In genomic region chr1:159161001-159161718, GRCh38 we compare ENCODE assay signal across 8 cellular contexts. TPM values are rescaled to one million over a fixed set of nuclear protein-coding genes. Genes with fewer than 3 reads are reported as not detected.
DNase-seq lines count a peak whose midpoint lies in the region; ATAC-seq lines count a peak whose summit lies in the region.

No MANE protein-coding gene starts in this region.

- no peak overlapping the region for H2AK5ac ChIP-seq in mesendoderm (ENCODE audit: low read length)

- H4K8ac ChIP-seq in mesendoderm (ENCODE audit: low read depth, low read length), result no peak overlapping the region

- H2BK15ac ChIP-seq in mesendoderm (replicated peaks; ENCODE audit: low read depth), result no peak overlapping the region

- no CpG with 5 or more reads among the region's 4 CpGs for WGBS in mesendoderm (ENCODE audit: extremely low coverage, insufficient coverage, low lambda C conversion rate)

- no peaks in the 10 kb centered on the region for H3K36me3 ChIP-seq in mesendoderm (ENCODE audit: control insufficient read depth, insufficient read depth, low read length)

- no peak overlapping the region for H3K56ac ChIP-seq in mesendoderm (ENCODE audit: low read length)

- DNase-seq in COLO668 (lab: John Stamatoyannopoulos, UW; ENCODE audit: unreplicated experiment) (peak; percentile 41), NCI-H748 (lab: John Stamatoyannopoulos, UW; ENCODE audit: unreplicated experiment) (peak; percentile 38), mesendoderm (peak; percentile 76)
- peak; percentile 39 to 54 for DNase-seq in activated CD4-positive, alpha-beta T cell treated with anti-CD3 and anti-CD28 coated beads, Interleukin-2, amount 50 U/mL, for 4 hours
- peak; percentile 37 for DNase-seq in effector CD4-positive, alpha-beta T cell
- peak; percentile 25 to 34 for DNase-seq in stimulated activated CD8-positive, alpha-beta memory T cell treated with anti-CD3 and anti-CD28 coated beads, Interleukin-15, amount 100 ng/mL, for 48 hours (ENCODE audit: low read depth in 2 of 2)

- no peak overlapping the region for H3K9ac ChIP-seq in mesendoderm (ENCODE audit: low read length)

- no peak overlapping the region for H2BK5ac ChIP-seq in mesendoderm (ENCODE audit: low read length)

- H3K4me3 ChIP-seq in mesendoderm (ENCODE audit: low read length), result no peak overlapping the region

- no peaks in the 10 kb centered on the region for H3K79me1 ChIP-seq in mesendoderm (ENCODE audit: low read length)

- H3K27me3 ChIP-seq in mesendoderm (ENCODE audit: insufficient read depth, low read length, poor library complexity), result no peaks in the 10 kb centered on the region

- H4K5ac ChIP-seq in mesendoderm (ENCODE audit: low read length), result no peak overlapping the region

- ATAC-seq in GM19372 (IDR thresholded peaks at IDR 0.05; ENCODE audit: low read depth, unreplicated experiment) (peak; percentile 96), HG03457 (IDR thresholded peaks at IDR 0.05; ENCODE audit: unreplicated experiment) (peak; percentile 80)

- no peak overlapping the region for H3K23ac ChIP-seq in mesendoderm (ENCODE audit: low read length)

- no peak overlapping the region for H3K18ac ChIP-seq in mesendoderm (ENCODE audit: low read length)

- H3K27ac ChIP-seq in mesendoderm (ENCODE audit: low read depth, low read length), result no peak overlapping the region

- H2BK120ac ChIP-seq in mesendoderm (ENCODE audit: low read depth, low read length), result no peak overlapping the region

- H3K4me2 ChIP-seq in mesendoderm (ENCODE audit: low read length), result no peak overlapping the region

- no peaks in the 10 kb centered on the region for H3K79me2 ChIP-seq in mesendoderm (ENCODE audit: control insufficient read depth, insufficient read depth, low read length)

- no peak overlapping the region for H3K4ac ChIP-seq in mesendoderm (ENCODE audit: low read depth, low read length)

- no peaks in the 10 kb centered on the region for H3K4me1 ChIP-seq in mesendoderm (ENCODE audit: control insufficient read depth, low read depth, low read length)

RNA-seq across cellular contexts. Expression of gene CADM3, which starts 10.3 kb away (rescaled TPM):
- polyA plus RNA-seq in mesendoderm (2013, experiment 1 of 2), result 2.1 TPM
- 2.2 TPM for polyA plus RNA-seq in mesendoderm (2013, experiment 2 of 2)

RNA-seq across cellular contexts. Expression of gene ACKR1, which starts 43.5 kb away (rescaled TPM):
- 0.25 TPM for polyA plus RNA-seq in mesendoderm (2013, experiment 1 of 2)
- polyA plus RNA-seq in mesendoderm (2013, experiment 2 of 2), result 0.13 TPM
